ENCODE assay signal across 8 cellular contexts in genomic region chr6:125781307-125781868, GRCh38. TPM values are rescaled to one million over a fixed set of nuclear protein-coding genes. Genes with fewer than 3 reads are reported as not detected.
DNase-seq lines count a peak whose midpoint lies in the region; ATAC-seq and TF ChIP-seq lines count a peak whose summit lies in the region.

No MANE protein-coding gene starts in this region.

- intact Hi-C loops in activated CD4-positive, alpha-beta T cell treated with anti-CD3 and anti-CD28 coated beads, Interleukin-2, amount 10 ng/mL, durations not matched to agents 24 days and 14 days (cut with micrococcal nuclease) = loop anchor here (1.0 to 2.0 kb wide), 4 partner anchors 26 to 559 kb away; partner anchors contain the start of genes CENPW and HEY2

- ATAC-seq in HG02623 (IDR thresholded peaks at IDR 0.05; ENCODE audit: unreplicated experiment) = peak; percentile 31

- peak overlapping the region; percentile 73 for H3K4me3 ChIP-seq in fibroblast of the aortic adventitia (ENCODE audit: low read depth, low read length)

- peak; percentile 8 for TF ChIP-seq CTCF in fibroblast of the aortic adventitia (IDR thresholded peaks at IDR 0.05; ENCODE audit: insufficient read depth, low read length)

- no peaks in the 10 kb centered on the region for H3K9me3 Mint-ChIP-seq in activated CD4-positive, alpha-beta T cell treated with anti-CD3 and anti-CD28 coated beads, Interleukin-2, amount 10 ng/mL, durations not matched to agents 24 days and 14 days

- DNase-seq in stimulated activated CD4-positive, alpha-beta T cell treated with anti-CD3 and anti-CD28 coated beads, Interleukin-15, amount 100 ng/mL, for 24 hours = peak; percentile 69
- no peak for DNase-seq in stimulated activated CD4-positive, alpha-beta T cell treated with anti-CD3 and anti-CD28 coated beads, Interleukin-12 subunit alpha, Interleukin-12 subunit beta, amount 100 ng/mL, for 4 hours
- DNase-seq in NCI-H1417 (lab: John Stamatoyannopoulos, UW) (peak in 2 of 3 experiments; percentile 29 to 79), fibroblast of the aortic adventitia (ENCODE audit: low read depth) (peak; percentile 65), retina (peak; percentile 5), COLO829 (ENCODE audit: low spot score) (no peak)
- DNase-seq in activated CD4-positive, alpha-beta T cell treated with anti-CD3 and anti-CD28 coated beads, Interleukin-2, amount 10 ng/mL, durations not matched to agents 24 days and 14 days = peak; percentile 53

- H3K4me3 Mint-ChIP-seq in activated CD4-positive, alpha-beta T cell treated with anti-CD3 and anti-CD28 coated beads, Interleukin-2, amount 10 ng/mL, durations not matched to agents 24 days and 14 days = no peak overlapping the region

- peaks cover 13% of the 10 kb centered on the region for H3K36me3 Mint-ChIP-seq in activated CD4-positive, alpha-beta T cell treated with anti-CD3 and anti-CD28 coated beads, Interleukin-2, amount 10 ng/mL, durations not matched to agents 24 days and 14 days (ENCODE audit: low read depth)

- H3K4me1 Mint-ChIP-seq in activated CD4-positive, alpha-beta T cell treated with anti-CD3 and anti-CD28 coated beads, Interleukin-2, amount 10 ng/mL, durations not matched to agents 24 days and 14 days = peaks cover 12% of the 10 kb centered on the region

- H3K27ac Mint-ChIP-seq in activated CD4-positive, alpha-beta T cell treated with anti-CD3 and anti-CD28 coated beads, Interleukin-2, amount 10 ng/mL, durations not matched to agents 24 days and 14 days = no peak overlapping the region

- H3K27me3 Mint-ChIP-seq in activated CD4-positive, alpha-beta T cell treated with anti-CD3 and anti-CD28 coated beads, Interleukin-2, amount 10 ng/mL, durations not matched to agents 24 days and 14 days = peaks cover 17% of the 10 kb centered on the region

RNA-seq across cellular contexts. Expression of gene NCOA7, which starts 9.4 kb away (rescaled TPM):
- total RNA-seq in activated CD4-positive, alpha-beta T cell treated with anti-CD3 and anti-CD28 coated beads, Interleukin-2, amount 10 ng/mL, durations not matched to agents 24 days and 14 days = 52.5 and 53.7 TPM in 2 replicates
- total RNA-seq in fibroblast of the aortic adventitia (ENCODE audit: low replicate concordance) = 41.7 and 90.3 TPM in 2 replicates

RNA-seq across cellular contexts. Expression of gene HEY2, which starts 32.0 kb away (rescaled TPM):
- total RNA-seq in activated CD4-positive, alpha-beta T cell treated with anti-CD3 and anti-CD28 coated beads, Interleukin-2, amount 10 ng/mL, durations not matched to agents 24 days and 14 days = not detected in 2 replicates
- 0.09 and 0.25 TPM in 2 replicates for total RNA-seq in fibroblast of the aortic adventitia (ENCODE audit: low replicate concordance)

Comparison
In these comparisons a context has a peak if more than half of its experiments do, and no peak if none do; other contexts are left out.
1. DNase-seq: peak in stimulated activated CD4-positive, alpha-beta T cell treated with anti-CD3 and anti-CD28 coated beads, Interleukin-15, amount 100 ng/mL, for 24 hours (single experiment), NCI-H1417 (2 of 3), activated CD4-positive, alpha-beta T cell treated with anti-CD3 and anti-CD28 coated beads, Interleukin-2, amount 10 ng/mL, durations not matched to agents 24 days and 14 days (single experiment), fibroblast of the aortic adventitia (single experiment) and retina (single experiment); none in stimulated activated CD4-positive, alpha-beta T cell treated with anti-CD3 and anti-CD28 coated beads, Interleukin-12 subunit alpha, Interleukin-12 subunit beta, amount 100 ng/mL, for 4 hours (single experiment) and COLO829 (single experiment).